8 cellular contexts compared by ENCODE assay signal in genomic region chr5:170633235-170634041, GRCh38.
DNase-seq lines count a peak whose midpoint lies in the region; ATAC-seq lines count a peak whose summit lies in the region.

No MANE protein-coding gene starts in this region.

- H3K4me3 Mint-ChIP-seq in activated T-cell treated with anti-CD3 and anti-CD28 coated beads, Interleukin-2, amount 50 U/mL, for 24 hours: peak overlapping the region; percentile 56
- H3K4me3 Mint-ChIP-seq in activated T-cell treated with anti-CD3 and anti-CD28 coated beads, Interleukin-2, amount 50 U/mL, for 72 hours: peak overlapping the region; percentile 70 to 79

- H3K27me3 Mint-ChIP-seq in activated T-cell treated with anti-CD3 and anti-CD28 coated beads, Interleukin-2, amount 50 U/mL, for 24 hours: peaks cover 13% of the 10 kb centered on the region
- H3K27me3 Mint-ChIP-seq in activated T-cell treated with anti-CD3 and anti-CD28 coated beads, Interleukin-2, amount 50 U/mL, for 72 hours (ENCODE audit: low read depth): peaks cover 16% of the 10 kb centered on the region

- H3K4me1 Mint-ChIP-seq in activated T-cell treated with anti-CD3 and anti-CD28 coated beads, Interleukin-2, amount 50 U/mL, for 24 hours (ENCODE audit: low read depth): peaks cover 18% of the 10 kb centered on the region
- peaks cover 18% of the 10 kb centered on the region for H3K4me1 Mint-ChIP-seq in activated T-cell treated with anti-CD3 and anti-CD28 coated beads, Interleukin-2, amount 50 U/mL, for 72 hours (ENCODE audit: low read depth)

- DNase-seq in activated T-cell treated with anti-CD3 and anti-CD28 coated beads, Interleukin-2, amount 50 U/mL, for 24 hours: no peak
- DNase-seq in activated T-cell treated with anti-CD3 and anti-CD28 coated beads for 4 hours (no peak), MV-4-11 (lab: John Stamatoyannopoulos, UW) (peak; percentile 23), glomerular visceral epithelial cell (ENCODE audit: extremely low spot score) (peak; percentile 90), non-pigmented ciliary epithelial cell (ENCODE audit: low read depth) (peak; percentile 34)
- peak in 1 of 2 donors; percentile 13 for DNase-seq in activated T-cell treated with anti-CD3 and anti-CD28 coated beads, Interleukin-2, amount 50 U/mL, for 72 hours

- no peaks in the 10 kb centered on the region for H3K9me3 Mint-ChIP-seq in activated T-cell treated with anti-CD3 and anti-CD28 coated beads, Interleukin-2, amount 50 U/mL, for 24 hours
- no peaks in the 10 kb centered on the region for H3K9me3 Mint-ChIP-seq in activated T-cell treated with anti-CD3 and anti-CD28 coated beads, Interleukin-2, amount 50 U/mL, for 72 hours

- ATAC-seq in activated T-cell treated with anti-CD3 and anti-CD28 coated beads, Interleukin-2, amount 50 U/mL, for 72 hours (replicated peaks in 1 of 2): peak; percentile 41 to 47
- no peak for ATAC-seq in esophagus mucosa
- no peak for ATAC-seq in GM21381 (IDR thresholded peaks at IDR 0.05; ENCODE audit: unreplicated experiment)

- no peaks in the 10 kb centered on the region for H3K36me3 Mint-ChIP-seq in activated T-cell treated with anti-CD3 and anti-CD28 coated beads, Interleukin-2, amount 50 U/mL, for 24 hours (ENCODE audit: low read depth)
- H3K36me3 Mint-ChIP-seq in activated T-cell treated with anti-CD3 and anti-CD28 coated beads, Interleukin-2, amount 50 U/mL, for 72 hours (ENCODE audit: insufficient read depth in 2 of 2): no peaks in the 10 kb centered on the region

- H3K27ac Mint-ChIP-seq in activated T-cell treated with anti-CD3 and anti-CD28 coated beads, Interleukin-2, amount 50 U/mL, for 24 hours: no peak overlapping the region
- no peak overlapping the region for H3K27ac Mint-ChIP-seq in activated T-cell treated with anti-CD3 and anti-CD28 coated beads, Interleukin-2, amount 50 U/mL, for 72 hours

Comparison
In these comparisons a context has a peak if more than half of its experiments do, and no peak if none do; other contexts are left out.
1. DNase-seq: peak in MV-4-11 (single experiment), glomerular visceral epithelial cell (single experiment) and non-pigmented ciliary epithelial cell (single experiment); none in activated T-cell treated with anti-CD3 and anti-CD28 coated beads, Interleukin-2, amount 50 U/mL, for 24 hours (single experiment) and activated T-cell treated with anti-CD3 and anti-CD28 coated beads for 4 hours (single experiment).
2. ATAC-seq: peak in activated T-cell treated with anti-CD3 and anti-CD28 coated beads, Interleukin-2, amount 50 U/mL, for 72 hours (2 of 2); none in esophagus mucosa (single experiment) and GM21381 (single experiment).